ENCODE assay signal across 24 cellular contexts in the genomic region with DNA sequence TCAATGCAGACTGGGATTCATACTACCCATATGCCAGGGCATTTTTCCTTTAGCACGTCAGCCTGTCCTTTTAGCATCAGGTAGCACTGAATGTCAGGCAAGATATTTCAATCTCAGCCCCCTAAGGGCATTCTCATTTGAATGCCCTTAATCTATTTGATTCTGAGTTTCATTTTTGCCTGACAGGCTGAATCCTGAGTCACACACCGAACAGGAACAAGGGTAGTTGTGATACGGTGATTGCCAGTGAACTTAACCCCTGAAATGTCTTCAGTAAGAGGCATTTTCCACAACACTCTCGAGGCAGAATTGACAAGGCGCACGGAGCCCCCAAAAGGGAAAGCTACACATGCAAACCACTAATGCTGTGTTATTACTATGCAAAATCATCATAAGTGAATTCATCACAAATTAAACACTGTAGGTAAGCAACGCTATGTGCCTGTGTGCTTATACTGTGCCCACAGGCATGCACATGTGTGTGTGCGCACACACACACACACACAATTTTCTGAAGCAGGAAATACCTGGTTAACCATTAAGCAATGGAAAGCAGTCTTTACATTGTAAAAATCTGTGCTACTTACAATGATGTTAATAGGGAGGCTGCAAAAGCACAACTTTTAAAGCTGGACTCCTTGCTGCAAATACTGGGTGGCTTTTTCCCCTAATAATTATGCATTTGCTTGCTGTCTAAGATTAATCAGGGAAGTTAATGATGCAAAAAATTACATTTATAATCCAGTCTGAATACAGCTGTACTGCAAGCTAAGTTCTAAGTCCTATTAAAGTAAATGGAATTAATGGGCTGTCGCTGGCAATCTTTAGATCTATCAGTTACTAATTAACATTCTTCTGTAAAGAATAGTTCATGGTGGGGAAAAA.
DNase-seq lines count a peak whose midpoint lies in the region; ATAC-seq, FAIRE-seq and TF ChIP-seq lines count a peak whose summit lies in the region.
"Had no signal": no experiment of that assay in that cellular context is flagged by ENCODE, and none has a peak within 500 bp of the region (broad histone marks: within the 10 kb centered on the region; RNA-seq: fewer than 3 reads in every experiment).

No MANE protein-coding gene starts in this region.

- H3K4ac ChIP-seq in neuronal stem cell (ENCODE audit: low read length): no peak overlapping the region

- H3K14ac ChIP-seq in neuronal stem cell (ENCODE audit: low read length): no peak overlapping the region

- H3K4me1 ChIP-seq in PC-3 (ENCODE audit: insufficient read depth, low read length) (peaks cover 14% of the 10 kb centered on the region), pancreas (no peaks in the 10 kb centered on the region), neuronal stem cell (ENCODE audit: control insufficient read depth in 2 of 2, insufficient read depth in 1 of 2, low read depth in 1 of 2, low read length in 2 of 2) (no peaks in the 10 kb centered on the region), transverse colon (no peaks in the 10 kb centered on the region)

- H3K9me3 ChIP-seq in PC-3 (ENCODE audit: low read length) (no peaks in the 10 kb centered on the region), pancreas (no peaks in the 10 kb centered on the region), neuronal stem cell (replicated peaks in 1 of 2; ENCODE audit: control insufficient read depth in 2 of 2, insufficient read depth in 1 of 2, low read depth in 1 of 2, low read length in 2 of 2) (no peaks in the 10 kb centered on the region), transverse colon (no peaks in the 10 kb centered on the region)

- H3K4me2 ChIP-seq in PC-3 (ENCODE audit: low read length): peak overlapping the region; percentile 42
- H3K4me2 ChIP-seq in neuronal stem cell (ENCODE audit: insufficient read depth, low read length, poor library complexity, severe bottlenecking): no peak overlapping the region
- H3K4me2 ChIP-seq: KMS-11 had no signal

- H3K4me3 Mint-ChIP-seq in Calu3 (ENCODE audit: low read depth, unreplicated experiment): peak overlapping the region; percentile 28
- H3K4me3 Mint-ChIP-seq: activated B cell treated with CpG ODN at 0.5 μM for 24 hours; activated naive CD8-positive, alpha-beta T cell treated with anti-CD3 and anti-CD28 coated beads for 36 hours; immature natural killer cell; natural killer cell treated with Interleukin-12 subunit alpha and Interleukin-12 subunit beta and Interleukin-15 and Interleukin-18, amount 100 ng/mL, for 72 hours; stimulated activated effector memory CD8-positive, alpha-beta T cell treated with anti-CD3 and anti-CD28 coated beads, Interleukin-12 subunit alpha, Interleukin-12 subunit beta, amount 100 ng/mL, for 72 hours; T-helper 1 cell treated with Interleukin-12 subunit alpha and Interleukin-12 subunit beta and Interleukin-4 antibody, amounts not matched to agents 30 μg/mL and 1 μg/mL, for 36 hours had no signal

- TF ChIP-seq EP300 in transverse colon (IDR thresholded peaks at IDR 0.05; ENCODE audit: low read depth): no peak

- no peaks in the 10 kb centered on the region for H3K79me1 ChIP-seq in neuronal stem cell (ENCODE audit: low read depth, low read length)

- no peaks in the 10 kb centered on the region for H3K27me3 Mint-ChIP-seq in Calu3 (ENCODE audit: unreplicated experiment)
- H3K27me3 Mint-ChIP-seq: activated B cell treated with CpG ODN at 0.5 μM for 24 hours; activated naive CD8-positive, alpha-beta T cell treated with anti-CD3 and anti-CD28 coated beads for 36 hours; natural killer cell treated with Interleukin-12 subunit alpha and Interleukin-12 subunit beta and Interleukin-15 and Interleukin-18, amount 100 ng/mL, for 72 hours had no signal

- H3K36me3 ChIP-seq in PC-3 (ENCODE audit: low read depth, low read length) (no peaks in the 10 kb centered on the region), pancreas (no peaks in the 10 kb centered on the region), neuronal stem cell (replicated peaks in 1 of 2; ENCODE audit: control insufficient read depth in 2 of 2, insufficient read depth in 2 of 2, low read length in 2 of 2) (no peaks in the 10 kb centered on the region), transverse colon (no peaks in the 10 kb centered on the region)
- H3K36me3 ChIP-seq: cardiac muscle cell had no signal

- no peak overlapping the region for H2BK5ac ChIP-seq in neuronal stem cell (ENCODE audit: low read length)

- H2AFZ ChIP-seq in PC-3 (ENCODE audit: low read length) (no peak overlapping the region), neuronal stem cell (ENCODE audit: low read length) (no peak overlapping the region)

- peaks cover 20% of the 10 kb centered on the region for H3K4me1 Mint-ChIP-seq in Calu3 (ENCODE audit: low read depth, unreplicated experiment)
- H3K4me1 Mint-ChIP-seq: activated B cell treated with CpG ODN at 0.5 μM for 24 hours; activated naive CD8-positive, alpha-beta T cell treated with anti-CD3 and anti-CD28 coated beads for 36 hours; immature natural killer cell; stimulated activated effector memory CD8-positive, alpha-beta T cell treated with anti-CD3 and anti-CD28 coated beads, Interleukin-12 subunit alpha, Interleukin-12 subunit beta, amount 100 ng/mL, for 72 hours had no signal

- H4K8ac ChIP-seq in neuronal stem cell (ENCODE audit: low read depth, low read length): no peak overlapping the region

- H3K27ac ChIP-seq in PC-3 (ENCODE audit: low read length) (no peak overlapping the region), pancreas (no peak overlapping the region), neuronal stem cell (replicated peaks; ENCODE audit: low read length) (no peak overlapping the region), transverse colon (no peak overlapping the region)
- H3K27ac ChIP-seq: cardiac muscle cell, KMS-11 had no signal

- no peak overlapping the region for H4K91ac ChIP-seq in neuronal stem cell (ENCODE audit: low read depth, low read length, poor library complexity)

- H3K18ac ChIP-seq in neuronal stem cell (ENCODE audit: low read length): no peak overlapping the region

- no peaks in the 10 kb centered on the region for H3K9me2 ChIP-seq in PC-3 (replicated peaks; ENCODE audit: low read length)

- no peaks in the 10 kb centered on the region for H3K79me2 ChIP-seq in PC-3 (ENCODE audit: low read length)

- no peak overlapping the region for H3K23ac ChIP-seq in neuronal stem cell (ENCODE audit: low read depth, low read length, poor library complexity)

- H3K27me3 ChIP-seq in PC-3 (ENCODE audit: low read length): no peaks in the 10 kb centered on the region
- H3K27me3 ChIP-seq in pancreas: no peaks in the 10 kb centered on the region
- H3K27me3 ChIP-seq in neuronal stem cell (ENCODE audit: control insufficient read depth in 3 of 3, insufficient read depth in 3 of 3, low read depth in 1 of 3, low read length in 3 of 3): no peaks in the 10 kb centered on the region
- no peaks in the 10 kb centered on the region for H3K27me3 ChIP-seq in transverse colon
- H3K27me3 ChIP-seq: cardiac muscle cell had no signal

- BruUV-seq in Calu3 (replicated peaks; lab: Mats Ljungman, UMichigan) (no TSS peak), PC-3 (replicated peaks; lab: Mats Ljungman, UMichigan) (no TSS peak)

- POLR2A ChIA-PET in PC-3 (lab: Charles Lee; ENCODE audit: unreplicated experiment): interaction anchor here (0.5 kb wide), 1 partner anchor 8 kb away, joined by 5 read pairs; no protein-coding TSS in a partner anchor

- no peak for TF ChIP-seq POLR2A in transverse colon (IDR thresholded peaks at IDR 0.05)

- H2AK5ac ChIP-seq in neuronal stem cell (ENCODE audit: low read depth, low read length): no peak overlapping the region

- H4K20me1 ChIP-seq in PC-3 (ENCODE audit: low read length): no peaks in the 10 kb centered on the region

- no peaks in the 10 kb centered on the region for H3K9me3 Mint-ChIP-seq in Calu3 (ENCODE audit: low read depth, unreplicated experiment)
- H3K9me3 Mint-ChIP-seq: activated B cell treated with CpG ODN at 0.5 μM for 24 hours; activated naive CD8-positive, alpha-beta T cell treated with anti-CD3 and anti-CD28 coated beads for 36 hours; T-helper 1 cell treated with Interleukin-12 subunit alpha and Interleukin-12 subunit beta and Interleukin-4 antibody, amounts not matched to agents 30 μg/mL and 1 μg/mL, for 36 hours had no signal

- no peak for FAIRE-seq in pancreas (lab: Jason Lieb, UNC)

- no peak overlapping the region for H2BK12ac ChIP-seq in neuronal stem cell (ENCODE audit: low read length)

- ATAC-seq in PC-3 (no peak; the same call in 1 of the 2 replicates), pancreas (peak in 3 of 4 donors; percentile 14 to 25 (median 25)), GM21360 (IDR thresholded peaks at IDR 0.05; ENCODE audit: unreplicated experiment) (no peak), GM19395 (IDR thresholded peaks at IDR 0.05; ENCODE audit: unreplicated experiment) (no peak)
- ATAC-seq: natural killer cell treated with Interleukin-12 subunit alpha and Interleukin-12 subunit beta and Interleukin-15 and Interleukin-18, amount 100 ng/mL, for 72 hours; stimulated activated effector memory CD8-positive, alpha-beta T cell treated with anti-CD3 and anti-CD28 coated beads, Interleukin-12 subunit alpha, Interleukin-12 subunit beta, amount 100 ng/mL, for 72 hours had no signal

- H3K36me3 Mint-ChIP-seq in Calu3 (ENCODE audit: insufficient read depth, unreplicated experiment): peaks cover 6% of the 10 kb centered on the region
- H3K36me3 Mint-ChIP-seq: activated naive CD8-positive, alpha-beta T cell treated with anti-CD3 and anti-CD28 coated beads for 36 hours; immature natural killer cell; natural killer cell treated with Interleukin-12 subunit alpha and Interleukin-12 subunit beta and Interleukin-15 and Interleukin-18, amount 100 ng/mL, for 72 hours; stimulated activated effector memory CD8-positive, alpha-beta T cell treated with anti-CD3 and anti-CD28 coated beads, Interleukin-12 subunit alpha, Interleukin-12 subunit beta, amount 100 ng/mL, for 72 hours had no signal

- H3F3A ChIP-seq in PC-3 (ENCODE audit: low read length, unreplicated experiment): no peaks in the 10 kb centered on the region

- in situ Hi-C loops in transverse colon (cut with MboI; ENCODE audit: low pct_ligation_motif_present in 1 of 4, low pct_unique_long_range_greater_than_20kb in 1 of 4, low sequenced_read_pairs in 3 of 4): no loop called here

- DNase-seq in Calu3 (peak; percentile 10), PC-3 (peak; percentile 20), fibroblast of mammary gland (ENCODE audit: low read depth) (peak; percentile 19), pancreas (no peak), neuronal stem cell (ENCODE audit: low spot score) (no peak), transverse colon (no peak)
- DNase-seq: activated B cell treated with CpG ODN at 0.5 μM for 24 hours; activated naive CD8-positive, alpha-beta T cell treated with anti-CD3 and anti-CD28 coated beads for 36 hours; DMS79; H7; head of caudate nucleus; immature natural killer cell; NCI-H1092 treated with DMSO at 0.1 percent for 48 hours; NCI-H2081; NCI-H510A treated with DMSO at 0.1 percent for 48 hours; SHP77 treated with DMSO at 0.1 percent for 48 hours; stimulated activated CD4-positive, alpha-beta T cell treated with anti-CD3 and anti-CD28 coated beads, Interleukin-15, amount 100 ng/mL, for 24 hours had no signal

- no peak overlapping the region for H3K4me3 ChIP-seq in PC-3 (ENCODE audit: low read length)
- no peak overlapping the region for H3K4me3 ChIP-seq in fibroblast of mammary gland (ENCODE audit: control insufficient read depth, low read depth, low read length)
- no peak overlapping the region for H3K4me3 ChIP-seq in pancreas
- H3K4me3 ChIP-seq in neuronal stem cell (ENCODE audit: low read length in 2 of 2): no peak overlapping the region
- H3K4me3 ChIP-seq in transverse colon: no peak overlapping the region
- H3K4me3 ChIP-seq: cardiac muscle cell had no signal

- TF ChIP-seq CTCF in Calu3 (IDR thresholded peaks at IDR 0.05; ENCODE audit: unreplicated experiment) (no peak), PC-3 (conservative IDR thresholded peaks at IDR 0.05; ENCODE audit: low read depth, low read length) (no peak), fibroblast of mammary gland (conservative IDR thresholded peaks at IDR 0.05; ENCODE audit: control insufficient read depth, insufficient read depth, low read depth, low read length) (no peak), pancreas (IDR thresholded peaks at IDR 0.05) (no peak), transverse colon (IDR thresholded peaks at IDR 0.05) (no peak)

- H2BK15ac ChIP-seq in neuronal stem cell (ENCODE audit: low read length): no peak overlapping the region

- 30 to 35% methylated on average over 9 of the region's 9 CpGs for WGBS in pancreas, 2 donors
- no CpG with 5 or more reads among the region's 9 CpGs for WGBS in neuronal stem cell (ENCODE audit: extremely low coverage in 2 of 2, insufficient read length in 2 of 2, insufficient replicate concordance in 1 of 2), 2 donors
- WGBS in transverse colon (ENCODE audit: low coverage in 1 of 2), 2 donors: 48 to 63% methylated on average over 3 to 9 of the region's 9 CpGs

- CTCF ChIA-PET in Calu3 (lab: Charles Lee): interaction anchor here (0.5 to 0.7 kb wide), 2 partner anchors 18 to 98 kb away, joined by 3 read pairs; no protein-coding TSS in a partner anchor
- CTCF ChIA-PET in PC-3 (lab: Charles Lee): no interaction called here

- H2BK120ac ChIP-seq in neuronal stem cell (ENCODE audit: low read depth, low read length): no peak overlapping the region

- peak overlapping the region; percentile 50 for H3K27ac Mint-ChIP-seq in Calu3 (ENCODE audit: unreplicated experiment)
- H3K27ac Mint-ChIP-seq: activated B cell treated with CpG ODN at 0.5 μM for 24 hours; activated naive CD8-positive, alpha-beta T cell treated with anti-CD3 and anti-CD28 coated beads for 36 hours; immature natural killer cell; natural killer cell treated with Interleukin-12 subunit alpha and Interleukin-12 subunit beta and Interleukin-15 and Interleukin-18, amount 100 ng/mL, for 72 hours; stimulated activated effector memory CD8-positive, alpha-beta T cell treated with anti-CD3 and anti-CD28 coated beads, Interleukin-12 subunit alpha, Interleukin-12 subunit beta, amount 100 ng/mL, for 72 hours; T-helper 1 cell treated with Interleukin-12 subunit alpha and Interleukin-12 subunit beta and Interleukin-4 antibody, amounts not matched to agents 30 μg/mL and 1 μg/mL, for 36 hours had no signal

- intact Hi-C loops in Calu3 (cut with micrococcal nuclease; ENCODE audit: unreplicated experiment): no loop called here
- intact Hi-C loops in PC-3 (cut with micrococcal nuclease): no loop called here
- intact Hi-C loops in pancreas (cut with DNase I): no loop called here
- intact Hi-C loops in transverse colon (cut with DNase I; ENCODE audit: low total_unique reads): no loop called here

- H3K9ac ChIP-seq in PC-3 (ENCODE audit: low read length) (no peak overlapping the region), neuronal stem cell (ENCODE audit: low read depth, low read length, poor library complexity) (no peak overlapping the region)
- H3K9ac ChIP-seq: KMS-11 had no signal

Comparison
In these comparisons a context has a peak if more than half of its experiments do, and no peak if none do; other contexts are left out.
1. DNase-seq: peak in Calu3 (single experiment), PC-3 (single experiment) and fibroblast of mammary gland (single experiment); none in pancreas (0 of 6), neuronal stem cell (single experiment) and transverse colon (single experiment).
2. ATAC-seq: peak in pancreas (3 of 4); none in PC-3 (single experiment), GM21360 (single experiment) and GM19395 (single experiment).